In the genomic region with DNA sequence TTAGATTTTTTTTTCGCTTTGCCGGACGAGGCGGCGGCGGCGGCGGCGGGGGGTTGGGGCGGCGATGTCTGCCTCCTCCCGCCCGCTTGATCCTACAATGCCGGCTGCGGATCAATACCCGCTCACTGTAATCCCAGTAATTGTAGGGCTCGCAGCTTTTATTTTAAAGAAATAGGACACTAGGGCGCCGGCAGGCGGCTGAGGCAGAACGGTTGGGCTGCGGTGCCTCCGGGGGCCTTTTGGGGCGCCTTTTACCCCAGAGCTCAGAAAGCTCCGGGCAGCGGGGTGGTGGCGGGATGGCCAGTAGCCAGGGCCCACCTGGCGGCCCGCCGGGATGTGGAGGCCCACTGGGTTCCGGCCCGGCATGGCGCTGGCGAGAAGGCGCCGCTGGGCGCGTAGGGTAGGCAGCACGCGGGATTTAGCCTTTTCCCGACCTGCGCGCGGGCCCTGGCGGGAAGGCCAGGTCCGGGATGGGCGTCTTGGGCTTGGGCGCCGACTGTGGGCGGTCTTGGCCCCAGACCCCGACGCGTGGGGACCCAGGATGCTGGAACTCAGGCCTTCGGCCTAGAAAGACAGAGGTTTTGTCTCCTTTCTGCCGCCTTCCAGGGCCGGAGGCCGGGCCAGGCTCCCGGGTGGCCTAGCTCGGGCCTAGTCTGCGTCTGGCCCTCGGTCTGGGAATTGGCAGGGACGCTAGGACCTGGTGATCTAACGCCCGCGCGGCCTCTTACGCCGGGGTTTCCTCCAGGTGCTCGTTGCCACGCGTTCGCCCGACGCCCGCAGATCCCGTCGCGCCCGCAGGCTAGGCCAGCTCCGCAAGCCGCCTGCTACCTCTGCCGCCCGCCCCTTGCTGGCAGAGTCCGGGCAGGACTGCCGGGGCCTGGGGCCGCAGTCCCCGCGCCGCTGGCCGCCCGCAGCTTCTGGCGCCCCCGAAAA, we compare ENCODE assay signal across 10 cellular contexts. TPM values are rescaled to one million over a fixed set of nuclear protein-coding genes. Genes with fewer than 3 reads are reported as not detected.
DNase-seq lines count a peak whose midpoint lies in the region; ATAC-seq and TF ChIP-seq lines count a peak whose summit lies in the region.
"Had no signal": no experiment of that assay in that cellular context is flagged by ENCODE, and none has a peak within 500 bp of the region (broad histone marks: within the 10 kb centered on the region; RNA-seq: fewer than 3 reads in every experiment).

No MANE protein-coding gene starts in this region.

- H3K4me3 Mint-ChIP-seq in CD4-positive, CD25-positive, alpha-beta regulatory T cell = peak overlapping the region in 3 of 4 donors; percentile 79 to 88 (median 84)

- peaks cover 59% of the 10 kb centered on the region for H3K27me3 ChIP-seq in CD4-positive, CD25-positive, alpha-beta regulatory T cell (ENCODE audit: control insufficient read depth, insufficient read depth, low read length)
- H3K27me3 ChIP-seq in fibroblast of lung (ENCODE audit: control insufficient read depth, insufficient read depth, low read length) (peaks cover 56% of the 10 kb centered on the region), osteoblast (ENCODE audit: insufficient read depth, low read length) (peaks cover 75% of the 10 kb centered on the region)

- H3K27me3 Mint-ChIP-seq in CD4-positive, CD25-positive, alpha-beta regulatory T cell = peaks cover 90% of the 10 kb centered on the region

- ATAC-seq in CD4-positive, CD25-positive, alpha-beta regulatory T cell (ENCODE audit: low read depth in 2 of 2) = peak; percentile 37 to 40
- no peak for ATAC-seq in HG02870 (IDR thresholded peaks at IDR 0.05; ENCODE audit: unreplicated experiment)

- no peak overlapping the region for H2AFZ ChIP-seq in fibroblast of lung (ENCODE audit: low read length)
- no peak overlapping the region for H2AFZ ChIP-seq in osteoblast (ENCODE audit: low read length)

- no peak overlapping the region for H3K27ac ChIP-seq in CD4-positive, CD25-positive, alpha-beta regulatory T cell (ENCODE audit: insufficient read depth, low read length, poor library complexity, severe bottlenecking)
- H3K27ac ChIP-seq in fibroblast of lung (ENCODE audit: insufficient read depth, low read length) (no peak overlapping the region), osteoblast (ENCODE audit: low read depth, low read length) (no peak overlapping the region)

- H3K4me1 ChIP-seq in CD4-positive, CD25-positive, alpha-beta regulatory T cell (ENCODE audit: control insufficient read depth, insufficient read depth, low read length, poor library complexity, severe bottlenecking) = peaks cover 34% of the 10 kb centered on the region
- H3K4me1 ChIP-seq in fibroblast of lung (ENCODE audit: control insufficient read depth, extremely low read depth, insufficient read depth, low read length) = no peaks in the 10 kb centered on the region
- H3K4me1 ChIP-seq in osteoblast (ENCODE audit: insufficient read depth, low read length) = no peaks in the 10 kb centered on the region

- H3K4me1 Mint-ChIP-seq in CD4-positive, CD25-positive, alpha-beta regulatory T cell = peaks cover 4 to 25% (median 13%) of the 10 kb centered on the region in 4 donors

- H3K9ac ChIP-seq in fibroblast of lung (ENCODE audit: insufficient read depth, low read length) = no peak overlapping the region

- no peaks in the 10 kb centered on the region for H3K36me3 ChIP-seq in CD4-positive, CD25-positive, alpha-beta regulatory T cell (ENCODE audit: control insufficient read depth, insufficient read depth, low read length)
- H3K36me3 ChIP-seq in fibroblast of lung (ENCODE audit: control insufficient read depth, insufficient read depth, low read length) (no peaks in the 10 kb centered on the region), osteoblast (ENCODE audit: insufficient read depth, low read length) (no peaks in the 10 kb centered on the region)

- H3K27ac Mint-ChIP-seq in CD4-positive, CD25-positive, alpha-beta regulatory T cell = no peak overlapping the region

- peaks cover 0 to 9% of the 10 kb centered on the region in 2 experiments for H3K9me3 ChIP-seq in CD4-positive, CD25-positive, alpha-beta regulatory T cell (ENCODE audit: control insufficient read depth in 2 of 2, low read length in 2 of 2)
- H3K9me3 ChIP-seq in fibroblast of lung (ENCODE audit: control insufficient read depth, insufficient read depth, low read depth, low read length) (no peaks in the 10 kb centered on the region), osteoblast (ENCODE audit: low read depth, low read length) (no peaks in the 10 kb centered on the region)

- peaks cover 0 to 15% (median 0%) of the 10 kb centered on the region in 7 donors for H3K9me3 Mint-ChIP-seq in CD4-positive, CD25-positive, alpha-beta regulatory T cell

- TF ChIP-seq CTCF in fibroblast of lung (conservative IDR thresholded peaks at IDR 0.05 in 1 of 2, IDR thresholded peaks at IDR 0.05 in 1 of 2; ENCODE audit: low read depth in 1 of 2, low read length in 2 of 2) (peak in 1 of 2 donors; percentile 22), osteoblast (IDR thresholded peaks at IDR 0.05; ENCODE audit: extremely low read depth, low read depth, low read length) (no peak)

- no peaks in the 10 kb centered on the region for H3K79me2 ChIP-seq in fibroblast of lung (ENCODE audit: control insufficient read depth, insufficient read depth, low read length)
- H3K79me2 ChIP-seq in osteoblast (ENCODE audit: insufficient read depth, low read length) = no peaks in the 10 kb centered on the region

- H3K36me3 Mint-ChIP-seq in CD4-positive, CD25-positive, alpha-beta regulatory T cell = no peaks in the 10 kb centered on the region

- no peak overlapping the region for H3K4me3 ChIP-seq in CD4-positive, CD25-positive, alpha-beta regulatory T cell (ENCODE audit: low read depth, low read length)
- H3K4me3 ChIP-seq in fibroblast of lung (replicated peaks in 1 of 4; ENCODE audit: control extremely low read depth in 1 of 4, insufficient read depth in 1 of 4, low read depth in 3 of 4, low read length in 4 of 4) (peak overlapping the region in 1 of 4 experiments; percentile 7), osteoblast (ENCODE audit: insufficient read depth, low read length) (no peak overlapping the region)

- H3K4me2 ChIP-seq in fibroblast of lung (ENCODE audit: extremely low read depth, insufficient read depth, low read length) (peak overlapping the region; percentile 44), osteoblast (ENCODE audit: insufficient read depth, low read length) (no peak overlapping the region)

- DNase-seq in CD4-positive, CD25-positive, alpha-beta regulatory T cell = no peak
- DNase-seq in NCI-H69 (lab: John Stamatoyannopoulos, UW) = peak; percentile 58
- DNase-seq in fibroblast of lung (ENCODE audit: low read depth in 2 of 2) = no peak
- DNase-seq in osteoblast (ENCODE audit: insufficient read length, low spot score, missing footprints) = peak; percentile 57
- no peak for DNase-seq in NCI-H2029 treated with DMSO at 0.1 percent for 48 hours (lab: John Stamatoyannopoulos, UW)
- no peak for DNase-seq in T-helper 9 cell
- DNase-seq in MV-4-11 (lab: John Stamatoyannopoulos, UW) = no peak
- DNase-seq: SHP77 had no signal

- H4K20me1 ChIP-seq in fibroblast of lung (ENCODE audit: control insufficient read depth, extremely low read depth, insufficient read depth, low read length) = no peaks in the 10 kb centered on the region
- no peaks in the 10 kb centered on the region for H4K20me1 ChIP-seq in osteoblast (ENCODE audit: insufficient read depth, low read length)

RNA-seq across cellular contexts. Expression of gene ONECUT1, which starts 15.5 kb away (rescaled TPM):
- total RNA-seq in CD4-positive, CD25-positive, alpha-beta regulatory T cell = not detected
- polyA plus RNA-seq in CD4-positive, CD25-positive, alpha-beta regulatory T cell = not detected
- total RNA-seq in fibroblast of lung (under 0.01 TPM in 1 of 2 replicates, not detected in the other), osteoblast (not detected in 2 replicates)
- polyA plus RNA-seq in fibroblast of lung = not detected in 2 replicates
- not detected in 2 replicates for polyA plus RNA-seq in fibroblast of lung (2012)
- not detected in 2 replicates for polyA minus RNA-seq in fibroblast of lung (ENCODE audit: low replicate concordance)
- total RNA-seq: pulmonary artery endothelial cell had no signal

Comparison
In these comparisons a context has a peak if more than half of its experiments do, and no peak if none do; other contexts are left out.
1. DNase-seq: peak in NCI-H69 (single experiment) and osteoblast (single experiment); none in CD4-positive, CD25-positive, alpha-beta regulatory T cell (0 of 3), fibroblast of lung (0 of 2), NCI-H2029 treated with DMSO at 0.1 percent for 48 hours (single experiment), T-helper 9 cell (single experiment) and MV-4-11 (single experiment).